Comparison of ENCODE assay signal across 10 cellular contexts in genomic region chr10:93498196-93498595, GRCh38. TPM values are rescaled to one million over a fixed set of nuclear protein-coding genes. Genes with fewer than 3 reads are reported as not detected.
DNase-seq lines count a peak whose midpoint lies in the region; ATAC-seq and TF ChIP-seq lines count a peak whose summit lies in the region.
"Had no signal": no experiment of that assay in that cellular context is flagged by ENCODE, and none has a peak within 500 bp of the region (broad histone marks: within the 10 kb centered on the region; RNA-seq: fewer than 3 reads in every experiment).

No MANE protein-coding gene starts in this region.

- H3K4me3 ChIP-seq in MG63, result peak overlapping the region; percentile 96
- H3K4me3 ChIP-seq in mammary epithelial cell (replicated peaks in 1 of 3; ENCODE audit: insufficient read depth in 1 of 3, low read depth in 2 of 3, low read length in 3 of 3), result peak overlapping the region in 2 of 3 experiments; percentile 15 to 24
- H3K4me3 ChIP-seq in smooth muscle cell, result no peak overlapping the region
- H3K4me3 ChIP-seq: ovary had no signal

- H3K27ac Mint-ChIP-seq in activated T-cell treated with anti-CD3 and anti-CD28 coated beads, Interleukin-2, amount 50 U/mL, for 24 hours, result peak overlapping the region; percentile 90

- ATAC-seq in HG03039 (IDR thresholded peaks at IDR 0.05; ENCODE audit: unreplicated experiment), result no peak

- H3F3A ChIP-seq in smooth muscle cell (ENCODE audit: low read depth), result peaks cover 3% of the 10 kb centered on the region

- BruUV-seq in mammary epithelial cell (replicated peaks; lab: Mats Ljungman, UMichigan), result TSS peak; percentile 12

- WGBS in mammary epithelial cell (ENCODE audit: low coverage, missing lambda C conversion rate), result 88% methylated on average over 5 of the region's 5 CpGs
- 78% methylated on average over 5 of the region's 5 CpGs for WGBS in smooth muscle cell (ENCODE audit: low lambda C conversion rate)

- peak overlapping the region; percentile 55 for H3K4me2 ChIP-seq in mammary epithelial cell (ENCODE audit: insufficient read depth, low read depth, low read length)
- H3K4me2 ChIP-seq in smooth muscle cell, result no peak overlapping the region

- TF ChIP-seq CTCF in mammary epithelial cell (conservative IDR thresholded peaks at IDR 0.05 in 1 of 2, IDR thresholded peaks at IDR 0.05 in 1 of 2; ENCODE audit: extremely low read depth in 1 of 2, insufficient read depth in 1 of 2, low read depth in 1 of 2, low read length in 2 of 2), result no peak
- TF ChIP-seq CTCF in smooth muscle cell (IDR thresholded peaks at IDR 0.05; ENCODE audit: borderline replicate concordance, insufficient read depth, poor library complexity, severe bottlenecking), result no peak

- H3K9me3 ChIP-seq in MG63 (no peaks in the 10 kb centered on the region), mammary epithelial cell (replicated peaks; ENCODE audit: insufficient read depth, low read length) (no peaks in the 10 kb centered on the region), smooth muscle cell (replicated peaks; ENCODE audit: low read depth) (no peaks in the 10 kb centered on the region)
- H3K9me3 ChIP-seq: ovary had no signal

- no peak overlapping the region for H3K27ac ChIP-seq in mammary epithelial cell (ENCODE audit: insufficient read depth, low read depth, low read length)
- H3K27ac ChIP-seq in smooth muscle cell (ENCODE audit: low read depth), result no peak overlapping the region
- H3K27ac ChIP-seq: epithelial cell of prostate, ovary had no signal

- peaks cover 12% of the 10 kb centered on the region for H3K4me1 ChIP-seq in mammary epithelial cell (ENCODE audit: insufficient read depth, low read length)
- H3K4me1 ChIP-seq in smooth muscle cell (ENCODE audit: low read depth), result peaks cover 8% of the 10 kb centered on the region

- peaks cover 40% of the 10 kb centered on the region for H3K4me1 Mint-ChIP-seq in activated T-cell treated with anti-CD3 and anti-CD28 coated beads, Interleukin-2, amount 50 U/mL, for 24 hours (ENCODE audit: low read depth)

- H3K4me3 Mint-ChIP-seq in activated T-cell treated with anti-CD3 and anti-CD28 coated beads, Interleukin-2, amount 50 U/mL, for 24 hours, result peak overlapping the region; percentile 90

- H3K9me3 Mint-ChIP-seq in activated T-cell treated with anti-CD3 and anti-CD28 coated beads, Interleukin-2, amount 50 U/mL, for 24 hours, result no peaks in the 10 kb centered on the region

- CTCF ChIA-PET in mammary epithelial cell (lab: Charles Lee; ENCODE audit: low non-redundant PET), result no interaction called here

- no peak overlapping the region for H2AFZ ChIP-seq in mammary epithelial cell (ENCODE audit: low read depth, low read length)
- H2AFZ ChIP-seq in smooth muscle cell (ENCODE audit: low read depth), result peak overlapping the region; percentile 11

- peaks cover 32% of the 10 kb centered on the region for H3K36me3 ChIP-seq in MG63
- H3K36me3 ChIP-seq in mammary epithelial cell (ENCODE audit: insufficient read depth, low read length), result peaks cover 1% of the 10 kb centered on the region
- H3K36me3 ChIP-seq in smooth muscle cell (ENCODE audit: low read depth), result no peaks in the 10 kb centered on the region
- H3K36me3 ChIP-seq: ovary had no signal

- H4K20me1 ChIP-seq in mammary epithelial cell (ENCODE audit: insufficient read depth, low read length) (no peaks in the 10 kb centered on the region), smooth muscle cell (ENCODE audit: low read depth) (no peaks in the 10 kb centered on the region)

- H3K27me3 Mint-ChIP-seq in activated T-cell treated with anti-CD3 and anti-CD28 coated beads, Interleukin-2, amount 50 U/mL, for 24 hours, result peaks cover 3% of the 10 kb centered on the region

- no peak overlapping the region for H3K9ac ChIP-seq in mammary epithelial cell (ENCODE audit: insufficient read depth, low read length)
- no peak overlapping the region for H3K9ac ChIP-seq in smooth muscle cell (ENCODE audit: low read depth)

- intact Hi-C loops in mammary epithelial cell (cut with micrococcal nuclease), result loop anchor here (5.0 kb wide), 1 partner anchor 121 kb away; no protein-coding TSS in a partner anchor

- DNase-seq in activated T-cell treated with anti-CD3 and anti-CD28 coated beads, Interleukin-2, amount 50 U/mL, for 24 hours, result no peak
- DNase-seq in activated T-cell treated with anti-CD3 and anti-CD28 coated beads, Interleukin-2, amount 50 U/mL, for 48 hours, result no peak
- no peak for DNase-seq in MG63
- DNase-seq in mammary epithelial cell, result no peak
- DNase-seq in smooth muscle cell (lab: John Stamatoyannopoulos, UW; ENCODE audit: unreplicated experiment), result no peak
- no peak for DNase-seq in NCI-H187 (lab: John Stamatoyannopoulos, UW)
- no peak for DNase-seq in SHP77 treated with DMSO at 0.1 percent for 48 hours (lab: John Stamatoyannopoulos, UW)
- DNase-seq: ovary had no signal

- H3K79me2 ChIP-seq in mammary epithelial cell (ENCODE audit: insufficient read depth, low read length), result peaks cover 56% of the 10 kb centered on the region
- H3K79me2 ChIP-seq in smooth muscle cell (ENCODE audit: low read depth), result peaks cover 11% of the 10 kb centered on the region

- peaks cover 40% of the 10 kb centered on the region for H3K36me3 Mint-ChIP-seq in activated T-cell treated with anti-CD3 and anti-CD28 coated beads, Interleukin-2, amount 50 U/mL, for 24 hours (ENCODE audit: low read depth)

- in situ Hi-C loops in mammary epithelial cell (cut with MboI; ENCODE audit: low sequenced_read_pairs in 2 of 2), result loop anchor here in 1 of 2 donors (25.0 kb wide), 2 partner anchors 411 to 611 kb away; no protein-coding TSS in a partner anchor

- dilution Hi-C loops in mammary epithelial cell (cut with HindIII; ENCODE audit: low sequenced_read_pairs), result no loop called here

- H3K27me3 ChIP-seq in MG63 (no peaks in the 10 kb centered on the region), mammary epithelial cell (ENCODE audit: insufficient read depth, low read length) (no peaks in the 10 kb centered on the region), smooth muscle cell (ENCODE audit: low read depth) (no peaks in the 10 kb centered on the region)
- H3K27me3 ChIP-seq: ovary had no signal

RNA-seq across cellular contexts. Expression of gene CEP55, which starts 1.8 kb away (rescaled TPM):
- 74.7 and 98.6 TPM in 2 replicates for total RNA-seq in MG63 (2014; rRNA removed; shearing (Covaris generic); ENCODE audit: low replicate concordance)
- total RNA-seq in mammary epithelial cell (10 to 100 TPM in 1 of 2 donors, 1 to 10 TPM in 1; 1.2 to 35.4 TPM), smooth muscle cell (6.5 and 9.3 TPM in 2 replicates)
- polyA plus RNA-seq in mammary epithelial cell (26.8 TPM), smooth muscle cell (5.4 and 6.8 TPM in 2 replicates)
- 18.2 TPM for polyA minus RNA-seq in mammary epithelial cell

RNA-seq across cellular contexts. Expression of gene MYOF, which starts 16.1 kb away (rescaled TPM):
- total RNA-seq in MG63 (2014; rRNA removed; shearing (Covaris generic); ENCODE audit: low replicate concordance), result 69.3 and 75.6 TPM in 2 replicates
- total RNA-seq in mammary epithelial cell (100 to 1,000 TPM; 273 to 311 TPM), smooth muscle cell (99.5 and 99.6 TPM in 2 replicates)
- polyA plus RNA-seq in mammary epithelial cell (117 TPM), smooth muscle cell (29.6 and 45.1 TPM in 2 replicates)
- 242 TPM for polyA minus RNA-seq in mammary epithelial cell
